In genomic region chr17:15971882-15972281, GRCh38 we compare ENCODE assay signal across 19 cellular contexts. TPM values are rescaled to one million over a fixed set of nuclear protein-coding genes. Genes with fewer than 3 reads are reported as not detected.
DNase-seq lines count a peak whose midpoint lies in the region; ATAC-seq and TF ChIP-seq lines count a peak whose summit lies in the region.
"Had no signal": no experiment of that assay in that cellular context is flagged by ENCODE, and none has a peak within 500 bp of the region (broad histone marks: within the 10 kb centered on the region; RNA-seq: fewer than 3 reads in every experiment).

No MANE protein-coding gene starts in this region.

- no TSS peak for BruUV-seq in MCF 10A (replicated peaks; lab: Mats Ljungman, UMichigan)

- H3K4me1 ChIP-seq in breast epithelium (peaks cover 0 to 3% of the 10 kb centered on the region in 2 donors), mucosa of descending colon (ENCODE audit: low read depth) (peaks cover 6% of the 10 kb centered on the region)

- TF ChIP-seq CTCF in MCF 10A (IDR thresholded peaks at IDR 0.05; ENCODE audit: unreplicated experiment), result no peak
- no peak for TF ChIP-seq CTCF in breast epithelium (IDR thresholded peaks at IDR 0.05)
- TF ChIP-seq CTCF in endothelial cell (IDR thresholded peaks at IDR 0.05; ENCODE audit: unreplicated experiment), result no peak
- TF ChIP-seq CTCF in mucosa of descending colon (IDR thresholded peaks at IDR 0.05), result no peak
- no peak for TF ChIP-seq CTCF in type B pancreatic cell (conservative IDR thresholded peaks at IDR 0.05)

- intact Hi-C loops in MCF 10A (cut with micrococcal nuclease), result no loop called here
- intact Hi-C loops in breast epithelium (cut with DNase I; ENCODE audit: low total_unique reads), result no loop called here
- intact Hi-C loops in mucosa of descending colon (cut with DNase I, micrococcal nuclease), result no loop called here

- peaks cover 20% of the 10 kb centered on the region for H3K4me1 Mint-ChIP-seq in MCF 10A (ENCODE audit: insufficient read depth, unreplicated experiment)
- peaks cover 11% of the 10 kb centered on the region for H3K4me1 Mint-ChIP-seq in endothelial cell (ENCODE audit: unreplicated experiment)
- peaks cover under 1% of the 10 kb centered on the region for H3K4me1 Mint-ChIP-seq in type B pancreatic cell (ENCODE audit: unreplicated experiment)

- peak; percentile 13 for ATAC-seq in mucosa of descending colon
- ATAC-seq: GM23338, HCT116 had no signal

- H3K9me3 ChIP-seq in breast epithelium (no peaks in the 10 kb centered on the region), mucosa of descending colon (no peaks in the 10 kb centered on the region)
- H3K9me3 ChIP-seq: BLaER1 had no signal

- H3K9me3 Mint-ChIP-seq in MCF 10A (ENCODE audit: unreplicated experiment), result no peaks in the 10 kb centered on the region
- no peaks in the 10 kb centered on the region for H3K9me3 Mint-ChIP-seq in endothelial cell (ENCODE audit: unreplicated experiment)
- no peaks in the 10 kb centered on the region for H3K9me3 Mint-ChIP-seq in type B pancreatic cell
- H3K9me3 Mint-ChIP-seq: CD14-positive monocyte; CD4-positive, alpha-beta memory T cell; GM23338; HFFc6 had no signal

- CTCF ChIA-PET in MCF 10A (lab: Yijun Ruan, JAX), result interaction anchor here (1.0 to 1.1 kb wide), 2 partner anchors 27 to 41 kb away, joined by 3 to 6 read pairs; partner anchors contain the start of gene ADORA2B

- H3K27ac ChIP-seq in breast epithelium, result no peak overlapping the region
- H3K27ac ChIP-seq: BLaER1 had no signal

- POLR2A ChIA-PET in MCF 10A (lab: Yijun Ruan, JAX), result interaction anchor here (0.8 to 1.2 kb wide), 3 partner anchors 17 to 25 kb away, joined by 3 read pairs; no protein-coding TSS in a partner anchor

- H3K36me3 Mint-ChIP-seq in MCF 10A (ENCODE audit: insufficient read depth, unreplicated experiment) (peaks cover 34% of the 10 kb centered on the region), endothelial cell (ENCODE audit: low read depth, unreplicated experiment) (peaks cover 2% of the 10 kb centered on the region), type B pancreatic cell (peaks cover 11% of the 10 kb centered on the region)

- peak overlapping the region; percentile 46 for H3K27ac Mint-ChIP-seq in MCF 10A (ENCODE audit: low read depth, unreplicated experiment)
- H3K27ac Mint-ChIP-seq in endothelial cell (ENCODE audit: unreplicated experiment), result no peak overlapping the region
- peak overlapping the region; percentile 24 for H3K27ac Mint-ChIP-seq in type B pancreatic cell
- H3K27ac Mint-ChIP-seq: CD4-positive, alpha-beta memory T cell; GM23338; HFFc6 had no signal

- H3K27me3 ChIP-seq in breast epithelium, result no peaks in the 10 kb centered on the region
- H3K27me3 ChIP-seq: BLaER1 had no signal

- no peak for TF ChIP-seq POLR2A in breast epithelium (IDR thresholded peaks at IDR 0.05)

- no peaks in the 10 kb centered on the region for H3K27me3 Mint-ChIP-seq in MCF 10A (ENCODE audit: insufficient read depth, unreplicated experiment)
- H3K27me3 Mint-ChIP-seq in endothelial cell (ENCODE audit: unreplicated experiment), result peaks cover 8% of the 10 kb centered on the region
- no peaks in the 10 kb centered on the region for H3K27me3 Mint-ChIP-seq in type B pancreatic cell

- no peak overlapping the region for H3K4me3 Mint-ChIP-seq in MCF 10A (ENCODE audit: unreplicated experiment)
- peak overlapping the region; percentile 34 for H3K4me3 Mint-ChIP-seq in endothelial cell (ENCODE audit: unreplicated experiment)
- no peak overlapping the region for H3K4me3 Mint-ChIP-seq in type B pancreatic cell
- H3K4me3 Mint-ChIP-seq: CD14-positive monocyte; CD4-positive, alpha-beta memory T cell; GM23338; HFFc6 had no signal

- H3K4me3 ChIP-seq in breast epithelium (no peak overlapping the region), mucosa of descending colon (no peak overlapping the region)
- H3K4me3 ChIP-seq: BLaER1, GM23338 had no signal

- DNase-seq in MCF 10A (ENCODE audit: unreplicated experiment) (no peak), breast epithelium (ENCODE audit: low spot score in 2 of 2) (no peak), endothelial cell (ENCODE audit: low spot score) (no peak), mucosa of descending colon (no peak), type B pancreatic cell (ENCODE audit: extremely low spot score, unreplicated experiment) (no peak), NCI-H345 (lab: John Stamatoyannopoulos, UW) (no peak), mesenteric fat pad (ENCODE audit: low spot score) (no peak), NOMO-1 treated with DMSO at 0.1 percent for 48 hours (lab: John Stamatoyannopoulos, UW; ENCODE audit: unreplicated experiment) (no peak)
- DNase-seq: 8988T; CD4-positive, alpha-beta memory T cell; DMS153; DMS79; GDM1; H7; HFFc6 had no signal

- no peaks in the 10 kb centered on the region for H3K36me3 ChIP-seq in breast epithelium
- H3K36me3 ChIP-seq in mucosa of descending colon (ENCODE audit: low read depth), result no peaks in the 10 kb centered on the region

RNA-seq across cellular contexts. Expression of gene ADORA2B, which starts 27.0 kb away (rescaled TPM):
- 21.7 and 26.0 TPM in 2 replicates for total RNA-seq in MCF 10A (2022)
- total RNA-seq in breast epithelium, result 1 to 10 TPM in 2 of 3 donors, under 1 TPM in 1; 0.48 to 5.6 (median 4.9) TPM
- total RNA-seq in endothelial cell (ENCODE audit: unreplicated experiment), result 5.2 TPM
- 10 to 100 TPM; 11.9 to 32.9 (median 24.4) TPM for total RNA-seq in mucosa of descending colon
- 2.0 and 4.0 TPM in 2 replicates for total RNA-seq in type B pancreatic cell (ENCODE audit: low replicate concordance)
- total RNA-seq in mesenteric fat pad, result 0.55 TPM

RNA-seq across cellular contexts. Expression of gene ZSWIM7, which starts 27.6 kb away (rescaled TPM):
- 44.1 and 63.3 TPM in 2 replicates for total RNA-seq in MCF 10A (2022)
- 10 to 100 TPM; 19.7 to 20.9 (median 20.3) TPM for total RNA-seq in breast epithelium
- total RNA-seq in endothelial cell (ENCODE audit: unreplicated experiment), result 39.4 TPM
- total RNA-seq in mucosa of descending colon, result 10 to 100 TPM; 17.3 to 32.1 (median 26.0) TPM
- 20.7 and 26.4 TPM in 2 replicates for total RNA-seq in type B pancreatic cell (ENCODE audit: low replicate concordance)
- 34.0 TPM for total RNA-seq in mesenteric fat pad

RNA-seq across cellular contexts. Expression of gene TTC19, which starts 27.7 kb away (rescaled TPM):
- 46.7 and 49.5 TPM in 2 replicates for total RNA-seq in MCF 10A (2022)
- 100 to 1,000 TPM in 2 of 3 donors, 10 to 100 TPM in 1; 46.4 to 111 (median 105) TPM for total RNA-seq in breast epithelium
- total RNA-seq in endothelial cell (ENCODE audit: unreplicated experiment), result 29.6 TPM
- 10 to 100 TPM; 32.5 to 52.2 (median 41.9) TPM for total RNA-seq in mucosa of descending colon
- 43.3 and 46.3 TPM in 2 replicates for total RNA-seq in type B pancreatic cell (ENCODE audit: low replicate concordance)
- total RNA-seq in mesenteric fat pad, result 27.0 TPM
